Comparison of ENCODE assay signal across 8 cellular contexts in the genomic region with DNA sequence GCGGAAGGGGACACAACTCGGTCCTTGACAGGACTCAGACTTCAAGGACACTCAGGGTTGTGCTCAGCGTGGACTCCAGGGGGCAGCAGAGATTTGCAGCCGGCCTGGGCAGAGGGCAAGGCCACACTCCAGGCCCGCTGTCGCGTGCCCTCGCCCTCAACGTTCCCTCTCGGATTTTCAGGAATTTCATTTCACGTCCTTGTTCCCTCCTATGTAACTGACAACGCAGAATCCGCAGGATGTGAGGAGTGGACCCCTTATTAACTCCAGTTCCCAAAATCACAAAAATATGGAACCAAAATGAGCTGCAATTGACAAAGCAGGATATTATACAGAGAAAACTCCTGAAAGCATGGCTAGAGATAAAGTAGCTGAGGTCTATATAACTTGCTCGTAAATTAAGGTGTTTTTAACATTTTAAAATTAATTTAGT. TPM values are rescaled to one million over a fixed set of nuclear protein-coding genes. Genes with fewer than 3 reads are reported as not detected.
DNase-seq lines count a peak whose midpoint lies in the region; ATAC-seq and TF ChIP-seq lines count a peak whose summit lies in the region.

No MANE protein-coding gene starts in this region.

- H3K27me3 ChIP-seq in gastrocnemius medialis, result peaks cover 0 to 3% (median 0%) of the 10 kb centered on the region in 3 donors

- TF ChIP-seq CTCF in GM12801 (IDR thresholded peaks at IDR 0.05; ENCODE audit: extremely low read depth, insufficient read length) (peak; percentile 53), gastrocnemius medialis (IDR thresholded peaks at IDR 0.05 in 4 of 5, conservative IDR thresholded peaks at IDR 0.05 in 1 of 5) (peak; percentile 30 to 80 (median 69))

- in situ Hi-C loops in gastrocnemius medialis (cut with MboI; ENCODE audit: low sequenced_read_pairs in 4 of 4), result loop anchor here in 3 of 4 donors (10.0 to 25.0 kb wide), 5 partner anchors 137 to 474 kb away; no protein-coding TSS in a partner anchor

- H3K9me3 ChIP-seq in gastrocnemius medialis, result no peaks in the 10 kb centered on the region

- H3K4me3 ChIP-seq in gastrocnemius medialis, result no peak overlapping the region

- intact Hi-C loops in left ventricle myocardium superior (cut with micrococcal nuclease) (loop anchor here (2.0 kb wide), 1 partner anchor 325 kb away; no protein-coding TSS in a partner anchor), gastrocnemius medialis (cut with DNase I; ENCODE audit: low total_unique reads) (loop anchor here (1.0 to 2.0 kb wide), 2 partner anchors 135 to 324 kb away; no protein-coding TSS in a partner anchor)

- DNase-seq in GOT3 (lab: John Stamatoyannopoulos, UW) (peak; percentile 33), LHCN-M2 (ENCODE audit: low read depth) (peak; percentile 56), SW 1271 (lab: John Stamatoyannopoulos, UW) (peak; percentile 3 to 50), left ventricle myocardium superior (peak; percentile 81), gastrocnemius medialis (peak; percentile 15 to 28), DMS79 (lab: John Stamatoyannopoulos, UW) (no peak)
- DNase-seq in activated naive CD8-positive, alpha-beta T cell treated with anti-CD3 and anti-CD28 coated beads, Interleukin-2, amount 50 U/mL, for 16 hours (ENCODE audit: low read depth, low spot score), result peak; percentile 24

- H3K36me3 ChIP-seq in gastrocnemius medialis, result no peaks in the 10 kb centered on the region

- no peaks in the 10 kb centered on the region for H3K4me1 ChIP-seq in gastrocnemius medialis

- no peak overlapping the region for H3K27ac ChIP-seq in gastrocnemius medialis

- ATAC-seq in left ventricle myocardium superior (peak; percentile 98), gastrocnemius medialis (peak; percentile 69 to 75)

- TF ChIP-seq POLR2A in gastrocnemius medialis (IDR thresholded peaks at IDR 0.05), result no peak

RNA-seq across cellular contexts. Expression of gene DCTD, which starts 21.0 kb away (rescaled TPM):
- 109 and 127 TPM in 2 replicates for total RNA-seq in LHCN-M2 (2014; rRNA removed)
- 151 TPM for polyA plus RNA-seq in LHCN-M2 (2012)
- 43.8 TPM for total RNA-seq in left ventricle myocardium superior
- 10 to 100 TPM; 32.2 to 48.2 (median 39.1) TPM for total RNA-seq in gastrocnemius medialis
